ENCODE assay signal across 8 cellular contexts in the genomic region with DNA sequence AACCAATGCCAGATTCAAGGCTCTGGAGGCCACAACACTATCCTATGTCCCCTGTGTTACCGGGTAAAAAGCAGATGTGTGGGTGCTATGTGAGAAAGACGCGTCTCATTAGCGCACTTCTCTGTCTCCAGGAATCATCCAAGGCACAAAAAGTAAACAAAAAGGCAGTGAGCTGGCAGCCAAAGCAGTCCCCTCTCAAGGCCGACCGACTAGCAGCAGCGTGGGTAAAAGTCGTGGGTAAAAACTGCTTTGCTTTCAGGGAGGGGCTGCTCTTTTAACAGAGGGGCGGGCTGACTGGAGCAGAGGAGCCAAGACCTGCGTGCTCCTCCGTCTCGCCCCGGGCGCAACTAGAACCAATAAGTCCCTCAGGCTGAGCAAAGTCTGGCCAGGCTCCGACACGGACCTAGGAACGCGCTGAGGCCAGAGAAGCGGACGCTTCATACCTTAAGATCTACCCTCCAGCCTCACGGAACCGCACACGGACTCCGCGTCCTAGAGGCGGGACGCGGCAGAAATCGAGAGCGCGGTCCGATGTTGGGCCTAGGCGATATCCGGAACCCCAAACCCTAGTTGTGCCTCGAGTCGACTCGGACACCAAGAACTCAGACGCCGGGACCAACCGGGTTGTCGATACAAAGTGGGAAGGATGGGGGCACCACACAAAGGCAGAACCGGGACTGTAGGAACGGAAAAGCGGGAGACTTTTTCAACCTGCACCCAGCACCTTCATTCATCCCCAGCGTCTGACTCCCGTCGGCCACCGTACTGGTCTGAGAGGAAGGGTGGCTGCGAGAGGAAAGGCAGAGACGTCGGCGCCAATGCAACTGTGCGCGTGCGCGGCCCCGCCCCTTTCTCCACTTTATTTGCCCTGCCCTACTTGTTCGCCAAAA. TPM values are rescaled to one million over a fixed set of nuclear protein-coding genes. Genes with fewer than 3 reads are reported as not detected.
DNase-seq lines count a peak whose midpoint lies in the region; ATAC-seq and TF ChIP-seq lines count a peak whose summit lies in the region.

A gene with protein sequence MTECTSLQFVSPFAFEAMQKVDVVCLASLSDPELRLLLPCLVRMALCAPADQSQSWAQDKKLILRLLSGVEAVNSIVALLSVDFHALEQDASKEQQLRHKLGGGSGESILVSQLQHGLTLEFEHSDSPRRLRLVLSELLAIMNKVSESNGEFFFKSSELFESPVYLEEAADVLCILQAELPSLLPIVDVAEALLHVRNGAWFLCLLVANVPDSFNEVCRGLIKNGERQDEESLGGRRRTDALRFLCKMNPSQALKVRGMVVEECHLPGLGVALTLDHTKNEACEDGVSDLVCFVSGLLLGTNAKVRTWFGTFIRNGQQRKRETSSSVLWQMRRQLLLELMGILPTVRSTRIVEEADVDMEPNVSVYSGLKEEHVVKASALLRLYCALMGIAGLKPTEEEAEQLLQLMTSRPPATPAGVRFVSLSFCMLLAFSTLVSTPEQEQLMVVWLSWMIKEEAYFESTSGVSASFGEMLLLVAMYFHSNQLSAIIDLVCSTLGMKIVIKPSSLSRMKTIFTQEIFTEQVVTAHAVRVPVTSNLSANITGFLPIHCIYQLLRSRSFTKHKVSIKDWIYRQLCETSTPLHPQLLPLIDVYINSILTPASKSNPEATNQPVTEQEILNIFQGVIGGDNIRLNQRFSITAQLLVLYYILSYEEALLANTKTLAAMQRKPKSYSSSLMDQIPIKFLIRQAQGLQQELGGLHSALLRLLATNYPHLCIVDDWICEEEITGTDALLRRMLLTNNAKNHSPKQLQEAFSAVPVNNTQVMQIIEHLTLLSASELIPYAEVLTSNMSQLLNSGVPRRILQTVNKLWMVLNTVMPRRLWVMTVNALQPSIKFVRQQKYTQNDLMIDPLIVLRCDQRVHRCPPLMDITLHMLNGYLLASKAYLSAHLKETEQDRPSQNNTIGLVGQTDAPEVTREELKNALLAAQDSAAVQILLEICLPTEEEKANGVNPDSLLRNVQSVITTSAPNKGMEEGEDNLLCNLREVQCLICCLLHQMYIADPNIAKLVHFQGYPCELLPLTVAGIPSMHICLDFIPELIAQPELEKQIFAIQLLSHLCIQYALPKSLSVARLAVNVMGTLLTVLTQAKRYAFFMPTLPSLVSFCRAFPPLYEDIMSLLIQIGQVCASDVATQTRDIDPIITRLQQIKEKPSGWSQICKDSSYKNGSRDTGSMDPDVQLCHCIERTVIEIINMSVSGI (minus strand): TSS at position 772 of the 890 bp plus-strand sequence. CDS start 1,338 bp downstream, outside the sequence.

- TF ChIP-seq CTCF in RWPE1 (conservative IDR thresholded peaks at IDR 0.05; ENCODE audit: low read depth) (no peak), fibroblast of the aortic adventitia (IDR thresholded peaks at IDR 0.05; ENCODE audit: insufficient read depth, low read length) (no peak), nephron (IDR thresholded peaks at IDR 0.05; ENCODE audit: unreplicated experiment in 3 of 3) (no peak)

- ATAC-seq in activated T-helper 17 cell treated with anti-CD3 and anti-CD28 coated beads, Interleukin-2, amount 50 U/mL, for 72 hours (replicated peaks), result peak; percentile 94
- peak; percentile 88 for ATAC-seq in stimulated activated naive CD8-positive, alpha-beta T cell treated with anti-CD3 and anti-CD28 coated beads, Interleukin-15, Interleukin-2, amounts not matched to agents 100 U/mL and 50 U/mL, for 24 hours

- POLR2A ChIA-PET in RWPE1 (lab: Yijun Ruan, JAX; ENCODE audit: low non-redundant PET), result no interaction called here

- peak within 1 kb of the TSS; percentile 97 for H3K4me3 Mint-ChIP-seq in activated T-helper 17 cell treated with anti-CD3 and anti-CD28 coated beads, Interleukin-2, amount 50 U/mL, for 72 hours
- peak within 1 kb of the TSS; percentile 90 to 94 (median 94) for H3K4me3 Mint-ChIP-seq in nephron

- peak within 1 kb of the TSS; percentile 97 for H3K27ac Mint-ChIP-seq in activated T-helper 17 cell treated with anti-CD3 and anti-CD28 coated beads, Interleukin-2, amount 50 U/mL, for 72 hours
- peak within 1 kb of the TSS; percentile 94 to 97 (median 96) for H3K27ac Mint-ChIP-seq in nephron

- peaks cover 60% of the 10 kb centered on the region for H3K36me3 Mint-ChIP-seq in activated T-helper 17 cell treated with anti-CD3 and anti-CD28 coated beads, Interleukin-2, amount 50 U/mL, for 72 hours (ENCODE audit: low read depth)
- peaks cover 20% of the 10 kb centered on the region for H3K36me3 Mint-ChIP-seq in nephron (ENCODE audit: low read depth)

- peak; percentile 46 for DNase-seq in DMS79 (lab: John Stamatoyannopoulos, UW)
- peak; percentile 94 for DNase-seq in H4 (ENCODE audit: low spot score)
- DNase-seq in LoVo (ENCODE audit: low spot score), result peak; percentile 94
- DNase-seq in RWPE1 (ENCODE audit: low spot score), result peak; percentile 93
- DNase-seq in fibroblast of the aortic adventitia (ENCODE audit: low read depth), result peak; percentile 96
- DNase-seq in stimulated activated naive CD8-positive, alpha-beta T cell treated with anti-CD3 and anti-CD28 coated beads, Interleukin-15, Interleukin-2, amounts not matched to agents 100 U/mL and 50 U/mL, for 24 hours, result peak; percentile 96

- peak within 1 kb of the TSS; percentile 83 for H3K4me3 ChIP-seq in fibroblast of the aortic adventitia (ENCODE audit: low read depth, low read length)

- CTCF ChIA-PET in RWPE1 (lab: Yijun Ruan, JAX), result no interaction called here

- H3K9me3 Mint-ChIP-seq in activated T-helper 17 cell treated with anti-CD3 and anti-CD28 coated beads, Interleukin-2, amount 50 U/mL, for 72 hours, result no peaks in the 10 kb centered on the region
- no peaks in the 10 kb centered on the region for H3K9me3 Mint-ChIP-seq in nephron

- peaks cover 5% of the 10 kb centered on the region for H3K4me1 Mint-ChIP-seq in activated T-helper 17 cell treated with anti-CD3 and anti-CD28 coated beads, Interleukin-2, amount 50 U/mL, for 72 hours
- peaks cover 16% of the 10 kb centered on the region for H3K4me1 Mint-ChIP-seq in nephron

- H3K27ac ChIP-seq in RWPE1, result peak within 1 kb of the TSS; percentile 80

- H3K27me3 Mint-ChIP-seq in activated T-helper 17 cell treated with anti-CD3 and anti-CD28 coated beads, Interleukin-2, amount 50 U/mL, for 72 hours, result no peaks in the 10 kb centered on the region
- no peaks in the 10 kb centered on the region for H3K27me3 Mint-ChIP-seq in nephron (ENCODE audit: low read depth)

RNA-seq across cellular contexts. Expression of the gene that starts here (rescaled TPM):
- 13.5 and 16.2 TPM in 2 replicates for total RNA-seq in H4 (2014; rRNA removed; shearing (Covaris generic))
- total RNA-seq in activated T-helper 17 cell treated with anti-CD3 and anti-CD28 coated beads, Interleukin-2, amount 50 U/mL, for 72 hours, result 10 to 100 TPM; 32.3 to 34.0 TPM
- total RNA-seq in fibroblast of the aortic adventitia (ENCODE audit: low replicate concordance), result 14.9 and 15.4 TPM in 2 replicates

Comparison
In these comparisons a context has a peak if more than half of its experiments do, and no peak if none do; other contexts are left out.
1. Peak in every context shown above with its lines: DNase-seq, ATAC-seq, H3K4me3 ChIP-seq and H3K27ac ChIP-seq.
2. DNase-seq: peak in every context shown above with its lines; median percentile 96 in fibroblast of the aortic adventitia; 96 in stimulated activated naive CD8-positive, alpha-beta T cell treated with anti-CD3 and anti-CD28 coated beads, Interleukin-15, Interleukin-2, amounts not matched to agents 100 U/mL and 50 U/mL, for 24 hours; 94 in H4; 94 in LoVo; 93 in RWPE1; 46 in DMS79.